ENCODE assay signal across 19 cellular contexts in genomic region chr21:26179501-26179900, GRCh38.
"Had no signal": no experiment of that assay in that cellular context is flagged by ENCODE, and none has a peak within 500 bp of the region (broad histone marks: within the 10 kb centered on the region; RNA-seq: fewer than 3 reads in every experiment).

No MANE protein-coding gene starts in this region.

- H3K27me3 ChIP-seq: esophagus squamous epithelium, neural progenitor cell, right lobe of liver, testis, tibial artery had no signal

- H3K4me1 ChIP-seq: lower lobe of right lung, neural progenitor cell, parathyroid adenoma, right lobe of liver, testis, tibial artery had no signal

- H3K27ac ChIP-seq: esophagus squamous epithelium, lower lobe of right lung, neural progenitor cell, parathyroid adenoma, right lobe of liver, testis, tibial artery had no signal

- H3K9me3 ChIP-seq: lower lobe of right lung, right lobe of liver, testis, tibial artery had no signal

- ATAC-seq: effector memory CD8-positive, alpha-beta T cell; left ventricle myocardium superior; lower lobe of right lung; right lobe of liver; stimulated activated effector memory CD8-positive, alpha-beta T cell treated with anti-CD3 and anti-CD28 coated beads, Interleukin-12 subunit alpha, Interleukin-12 subunit beta, amount 100 ng/mL, for 72 hours had no signal

- DNase-seq: cortex of kidney; effector memory CD8-positive, alpha-beta T cell; erythroblast; esophagus squamous epithelium; hypothalamus; immature natural killer cell; left ventricle myocardium superior; lower lobe of right lung; naive B cell; right lobe of liver; stimulated activated CD4-positive, alpha-beta T cell treated with anti-CD3 and anti-CD28 coated beads, Interleukin-2, amount 100 ng/mL, for 24 hours; stimulated activated CD4-positive, alpha-beta T cell treated with anti-CD3 and anti-CD28 coated beads, Interleukin-4, amount 100 ng/mL, for 24 hours; stimulated activated naive CD4-positive, alpha-beta T cell treated with Interleukin-2 at 50 U/mL for 16 hours; substantia nigra; testis; tibial artery had no signal

- H3K9ac ChIP-seq: neural progenitor cell, parathyroid adenoma had no signal

- H3K4me2 ChIP-seq: neural progenitor cell had no signal

- H3K79me2 ChIP-seq: parathyroid adenoma had no signal

- H3K36me3 ChIP-seq: esophagus squamous epithelium, lower lobe of right lung, neural progenitor cell, right lobe of liver, tibial artery had no signal

- H2AFZ ChIP-seq: neural progenitor cell, parathyroid adenoma had no signal

- H3K4me3 ChIP-seq: esophagus squamous epithelium, lower lobe of right lung, neural progenitor cell, right lobe of liver, testis, tibial artery had no signal
